Comparison of ENCODE assay signal across 27 cellular contexts in genomic region chr9:118631956-118632355, GRCh38.
"Had no signal": no experiment of that assay in that cellular context is flagged by ENCODE, and none has a peak within 500 bp of the region (broad histone marks: within the 10 kb centered on the region; RNA-seq: fewer than 3 reads in every experiment).

No MANE protein-coding gene starts in this region.

- H3K27ac ChIP-seq: KMS-11, SK-N-MC had no signal

- DNase-seq: activated CD4-positive, alpha-beta T cell treated with anti-CD3 and anti-CD28 coated beads for 36 hours; activated CD4-positive, alpha-beta T cell treated with anti-CD3 and anti-CD28 coated beads, Interleukin-2, amount 50 U/mL, for 4 hours; activated CD8-positive, alpha-beta memory T cell treated with anti-CD3 and anti-CD28 coated beads, Interleukin-2, amount 50 U/mL, for 48 hours; activated CD8-positive, alpha-beta T cell treated with anti-CD3 and anti-CD28 coated beads, Interleukin-2, amount 10 ng/mL, durations not matched to agents 7 days and 5 days; activated naive CD4-positive, alpha-beta T cell; activated T-cell treated with anti-CD3 and anti-CD28 coated beads, Interleukin-2, amount 50 U/mL, for 1 hour; aorta; central memory CD4-positive, alpha-beta T cell; NCI-H1092; NCI-H1417; NCI-H1694; NCI-H2029; NCI-H2107; NCI-H2171 treated with DMSO at 0.1 percent for 48 hours; NCI-H345; NCI-H510A; NCI-H526 treated with DMSO at 0.1 percent for 48 hours; NCI-H82; OCI-M1; RPMI8226; T-cell; T-helper 2 cell; T1000 had no signal

- H3K4me3 ChIP-seq: SK-N-MC had no signal

- H3K4me2 ChIP-seq: KMS-11 had no signal

- ATAC-seq: activated CD4-positive, alpha-beta T cell treated with anti-CD3 and anti-CD28 coated beads for 36 hours; activated CD8-positive, alpha-beta T cell treated with anti-CD3 and anti-CD28 coated beads, Interleukin-2, amount 10 ng/mL, durations not matched to agents 7 days and 5 days; Panc1; Right ventricle myocardium inferior; T-cell had no signal

- H3K9ac ChIP-seq: KMS-11 had no signal
